Comparison of ENCODE assay signal across 9 cellular contexts in the genomic region with DNA sequence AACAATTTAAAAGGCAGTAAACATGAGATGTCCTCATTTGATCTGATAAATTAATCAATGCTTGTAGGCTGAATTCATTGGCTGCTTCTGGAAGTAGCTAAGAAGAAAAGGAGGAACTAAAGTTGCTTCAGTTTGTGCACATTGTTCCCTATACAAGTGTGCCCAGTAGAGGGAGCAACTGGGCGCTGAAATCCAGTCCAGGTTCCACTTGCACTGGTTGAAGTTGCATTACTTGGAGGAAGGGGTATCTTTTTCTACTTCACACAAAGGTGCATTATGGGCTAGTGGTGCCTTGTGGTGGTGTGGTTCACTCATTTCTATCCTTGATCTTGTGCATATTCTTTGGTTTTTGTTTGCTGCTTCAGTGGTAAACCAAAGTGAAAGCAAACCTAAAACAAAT.
DNase-seq lines count a peak whose midpoint lies in the region; ATAC-seq and TF ChIP-seq lines count a peak whose summit lies in the region.
"Had no signal": no experiment of that assay in that cellular context is flagged by ENCODE, and none has a peak within 500 bp of the region (broad histone marks: within the 10 kb centered on the region; RNA-seq: fewer than 3 reads in every experiment).

No MANE protein-coding gene starts in this region.

- H3K4me2 ChIP-seq in mesendoderm (ENCODE audit: low read length): no peak overlapping the region

- no peaks in the 10 kb centered on the region for H3K4me1 ChIP-seq in mesendoderm (ENCODE audit: control insufficient read depth, low read depth, low read length)

- H4K8ac ChIP-seq in mesendoderm (ENCODE audit: low read depth, low read length): no peak overlapping the region

- no peaks in the 10 kb centered on the region for H3K36me3 ChIP-seq in mesendoderm (ENCODE audit: control insufficient read depth, insufficient read depth, low read length)

- H3K79me1 ChIP-seq in mesendoderm (ENCODE audit: low read length): no peaks in the 10 kb centered on the region

- no peak overlapping the region for H2BK15ac ChIP-seq in mesendoderm (replicated peaks; ENCODE audit: low read depth)

- no peak overlapping the region for H2BK120ac ChIP-seq in mesendoderm (ENCODE audit: low read depth, low read length)

- H3K4ac ChIP-seq in mesendoderm (ENCODE audit: low read depth, low read length): no peak overlapping the region

- H3K18ac ChIP-seq in mesendoderm (ENCODE audit: low read length): no peak overlapping the region

- no peak overlapping the region for H2AK5ac ChIP-seq in mesendoderm (ENCODE audit: low read length)

- ATAC-seq in HG02642 (IDR thresholded peaks at IDR 0.05; ENCODE audit: poor library complexity, unreplicated experiment): peak; percentile 75
- no peak for ATAC-seq in omental fat pad (ENCODE audit: low FRiP score)

- H3K79me2 ChIP-seq in mesendoderm (ENCODE audit: control insufficient read depth, insufficient read depth, low read length): no peaks in the 10 kb centered on the region

- no peak overlapping the region for H3K4me3 ChIP-seq in mesendoderm (ENCODE audit: low read length)
- H3K4me3 ChIP-seq: SK-N-MC had no signal

- no peak overlapping the region for H3K27ac ChIP-seq in mesendoderm (ENCODE audit: low read depth, low read length)
- H3K27ac ChIP-seq: SK-N-MC had no signal

- WGBS in mesendoderm (ENCODE audit: extremely low coverage, insufficient coverage, low lambda C conversion rate): no CpG with 5 or more reads among the region's 1 CpG

- H3K56ac ChIP-seq in mesendoderm (ENCODE audit: low read length): no peak overlapping the region

- no peak overlapping the region for H2BK5ac ChIP-seq in mesendoderm (ENCODE audit: low read length)

- H3K27me3 ChIP-seq in mesendoderm (ENCODE audit: insufficient read depth, low read length, poor library complexity): no peaks in the 10 kb centered on the region

- no peak for DNase-seq in AG09319 (ENCODE audit: extremely low read depth, low read depth)
- peak; percentile 6 for DNase-seq in GM10266 (ENCODE audit: extremely low spot score)
- peak; percentile 1 for DNase-seq in NCI-H2227 treated with DMSO at 0.1 percent for 48 hours (lab: John Stamatoyannopoulos, UW)
- peak; percentile 21 for DNase-seq in cerebellar cortex (ENCODE audit: low spot score)
- DNase-seq in mesendoderm: peak; percentile 69
- DNase-seq in omental fat pad (ENCODE audit: low spot score): no peak
- DNase-seq in NCI-H345 treated with DMSO at 0.1 percent for 48 hours (lab: John Stamatoyannopoulos, UW; ENCODE audit: unreplicated experiment): no peak

- H3K9ac ChIP-seq in mesendoderm (ENCODE audit: low read length): no peak overlapping the region

- TF ChIP-seq CTCF in AG09319 (IDR thresholded peaks at IDR 0.05; ENCODE audit: low read depth, low read length) (peak; percentile 64), GM10266 (IDR thresholded peaks at IDR 0.05; ENCODE audit: control insufficient read depth, insufficient read depth, low read depth, missing control alignments) (peak; percentile 61), omental fat pad (IDR thresholded peaks at IDR 0.05) (no peak)

- H3K23ac ChIP-seq in mesendoderm (ENCODE audit: low read length): no peak overlapping the region

- no peak overlapping the region for H4K5ac ChIP-seq in mesendoderm (ENCODE audit: low read length)

Comparison
In these comparisons a context has a peak if more than half of its experiments do, and no peak if none do; other contexts are left out.
1. DNase-seq: peak in GM10266 (single experiment), NCI-H2227 treated with DMSO at 0.1 percent for 48 hours (single experiment), cerebellar cortex (single experiment) and mesendoderm (single experiment); none in AG09319 (single experiment), omental fat pad (single experiment) and NCI-H345 treated with DMSO at 0.1 percent for 48 hours (single experiment).
2. CTCF ChIP-seq: peak in AG09319 (single experiment) and GM10266 (single experiment); none in omental fat pad (0 of 3).